Comparison of ENCODE assay signal across 15 cellular contexts in genomic region chr2:36368438-36368837, GRCh38. TPM values are rescaled to one million over a fixed set of nuclear protein-coding genes. Genes with fewer than 3 reads are reported as not detected.
DNase-seq lines count a peak whose midpoint lies in the region; ATAC-seq and TF ChIP-seq lines count a peak whose summit lies in the region.
"Had no signal": no experiment of that assay in that cellular context is flagged by ENCODE, and none has a peak within 500 bp of the region (broad histone marks: within the 10 kb centered on the region; RNA-seq: fewer than 3 reads in every experiment).

No MANE protein-coding gene starts in this region.

- WGBS in esophagus squamous epithelium, 2 donors, result 31 to 35% methylated on average over 6 of the region's 6 CpGs
- no CpG with 5 or more reads among the region's 6 CpGs for WGBS in trophoblast cell (ENCODE audit: extremely low coverage, insufficient coverage, insufficient read length)
- 80 to 83% methylated on average over 6 of the region's 6 CpGs for WGBS in tibial nerve, 2 donors

- no peak overlapping the region for H3K23ac ChIP-seq in trophoblast cell (ENCODE audit: low read length)

- H3K9ac ChIP-seq in trophoblast cell (ENCODE audit: low read length), result no peak overlapping the region

- H3K4me1 ChIP-seq in ACC112 (ENCODE audit: control insufficient read depth, insufficient read depth, low read length, unreplicated experiment) (peaks cover 92% of the 10 kb centered on the region), esophagus squamous epithelium (peaks cover 37 to 98% (median 76%) of the 10 kb centered on the region in 3 donors), trophoblast cell (ENCODE audit: control insufficient read depth in 1 of 2, insufficient read depth in 2 of 2, low read length in 2 of 2) (peaks cover 21 to 31% of the 10 kb centered on the region in 2 experiments), tibial nerve (peaks cover 5 to 88% (median 35%) of the 10 kb centered on the region in 4 donors)

- H4K91ac ChIP-seq in trophoblast cell (ENCODE audit: low read depth, low read length), result no peak overlapping the region

- H3K4me3 ChIP-seq in ACC112 (ENCODE audit: low read depth, low read length) (no peak overlapping the region), esophagus squamous epithelium (peak overlapping the region in 2 of 4 donors; percentile 10 to 21), trophoblast cell (ENCODE audit: low read depth, low read length) (no peak overlapping the region), tibial nerve (no peak overlapping the region)

- H3K27me3 ChIP-seq in ACC112 (ENCODE audit: insufficient read depth, low read length) (no peaks in the 10 kb centered on the region), esophagus squamous epithelium (no peaks in the 10 kb centered on the region), trophoblast cell (ENCODE audit: insufficient read depth, low read length) (no peaks in the 10 kb centered on the region), tibial nerve (no peaks in the 10 kb centered on the region)

- H3K14ac ChIP-seq in trophoblast cell (ENCODE audit: low read length), result peak overlapping the region; percentile 65

- no peak for TF ChIP-seq EP300 in tibial nerve (IDR thresholded peaks at IDR 0.05)

- H2AK5ac ChIP-seq in trophoblast cell (ENCODE audit: low read length), result peak overlapping the region; percentile 71

- TF ChIP-seq CTCF in RWPE1 (conservative IDR thresholded peaks at IDR 0.05; ENCODE audit: low read depth) (no peak), esophagus squamous epithelium (IDR thresholded peaks at IDR 0.05) (no peak), tibial nerve (IDR thresholded peaks at IDR 0.05) (no peak)

- H3K9me3 ChIP-seq in esophagus squamous epithelium, result no peaks in the 10 kb centered on the region
- H3K9me3 ChIP-seq in trophoblast cell (ENCODE audit: insufficient read depth, low read depth, low read length), result no peaks in the 10 kb centered on the region
- no peaks in the 10 kb centered on the region for H3K9me3 ChIP-seq in tibial nerve

- H2AFZ ChIP-seq in ACC112 (ENCODE audit: low read length, unreplicated experiment), result no peak overlapping the region
- H2AFZ ChIP-seq in trophoblast cell (ENCODE audit: insufficient read depth, low read length, poor library complexity), result no peak overlapping the region

- H3K4ac ChIP-seq in trophoblast cell (ENCODE audit: low read depth, low read length), result peak overlapping the region; percentile 82

- intact Hi-C loops in esophagus squamous epithelium (cut with DNase I), result loop anchor here (10.0 kb wide), 1 partner anchor 86 kb away; no protein-coding TSS in a partner anchor

- no peak overlapping the region for H2BK5ac ChIP-seq in trophoblast cell (ENCODE audit: low read depth, low read length, poor library complexity)

- H3K79me2 ChIP-seq in ACC112 (ENCODE audit: control insufficient read depth, insufficient read depth, low read length, unreplicated experiment) (peaks cover 97% of the 10 kb centered on the region), trophoblast cell (ENCODE audit: control insufficient read depth, insufficient read depth, low read length, poor library complexity) (peaks cover 26% of the 10 kb centered on the region)

- no peak for TF ChIP-seq POLR2A in esophagus squamous epithelium (IDR thresholded peaks at IDR 0.05)
- no peak for TF ChIP-seq POLR2A in tibial nerve (IDR thresholded peaks at IDR 0.05)

- H4K12ac ChIP-seq in trophoblast cell (ENCODE audit: low read depth, low read length), result no peak overlapping the region

- H3K18ac ChIP-seq in trophoblast cell (ENCODE audit: low read length), result peak overlapping the region; percentile 48

- H3K27ac ChIP-seq in ACC112 (ENCODE audit: low read depth, low read length) (peak overlapping the region; percentile 94), RWPE1 (peak overlapping the region; percentile 96), esophagus squamous epithelium (peak overlapping the region; percentile 69 to 81 (median 70)), trophoblast cell (ENCODE audit: low read depth, low read length) (peak overlapping the region; percentile 81), tibial nerve (peak overlapping the region in 1 of 4 donors; percentile 3)

- no peak for ATAC-seq in HG03565 (IDR thresholded peaks at IDR 0.05; ENCODE audit: unreplicated experiment)

- H3K79me1 ChIP-seq in trophoblast cell (ENCODE audit: low read length), result peaks cover 25% of the 10 kb centered on the region

- H3K4me2 ChIP-seq in trophoblast cell (ENCODE audit: low read length), result peak overlapping the region; percentile 39

- 0 out of 2 replicates have a peak, but pooled peaks cover 10% of the 10 kb centered on the region for H3K36me3 ChIP-seq in ACC112 (ENCODE audit: insufficient read depth, low read length)
- H3K36me3 ChIP-seq in esophagus squamous epithelium, result no peaks in the 10 kb centered on the region
- peaks cover 0 to 3% of the 10 kb centered on the region in 2 experiments for H3K36me3 ChIP-seq in trophoblast cell (ENCODE audit: control insufficient read depth in 1 of 2, insufficient read depth in 2 of 2, low read length in 2 of 2)
- no peaks in the 10 kb centered on the region for H3K36me3 ChIP-seq in tibial nerve

- peak overlapping the region; percentile 24 for H2BK12ac ChIP-seq in trophoblast cell (ENCODE audit: low read length)

- CTCF ChIA-PET in RWPE1 (lab: Yijun Ruan, JAX), result interaction anchor here (0.7 kb wide), 1 partner anchor 605 kb away, joined by 4 read pairs; no protein-coding TSS in a partner anchor

- H2BK120ac ChIP-seq in trophoblast cell (ENCODE audit: insufficient read depth, low read length, poor library complexity), result peak overlapping the region; percentile 9

- no peak for DNase-seq in RWPE1 (ENCODE audit: low spot score)
- DNase-seq in esophagus squamous epithelium (lab: John Stamatoyannopoulos, UW), result no peak
- no peak for DNase-seq in trophoblast cell
- no peak for DNase-seq in NCI-H1694 treated with DMSO at 0.1 percent for 48 hours (lab: John Stamatoyannopoulos, UW)
- no peak for DNase-seq in tibial nerve (ENCODE audit: low spot score in 2 of 2)
- no peak for DNase-seq in GF-D8 (lab: John Stamatoyannopoulos, UW)
- DNase-seq: activated CD4-positive, CD25-positive, alpha-beta regulatory T cell treated with anti-CD3 and anti-CD28 coated beads, Interleukin-2, amount 50 U/mL, for 72 hours; activated CD8-positive, alpha-beta memory T cell treated with anti-CD3 and anti-CD28 coated beads, Interleukin-2, amount 50 U/mL, for 48 hours; activated naive CD4-positive, alpha-beta T cell treated with anti-CD3 and anti-CD28 coated beads for 36 hours; CD4-positive, alpha-beta memory T cell; NCI-H187 treated with DMSO at 0.1 percent for 48 hours; NCI-H524; stimulated activated CD4-positive, alpha-beta T cell treated with anti-CD3 and anti-CD28 coated beads, Interleukin-15, amount 100 ng/mL, for 24 hours had no signal

- POLR2A ChIA-PET in RWPE1 (lab: Yijun Ruan, JAX; ENCODE audit: low non-redundant PET), result no interaction called here

- peak overlapping the region; percentile 62 for H4K8ac ChIP-seq in trophoblast cell (ENCODE audit: low read depth, low read length)

RNA-seq across cellular contexts. Expression of gene CRIM1, which starts 12.9 kb away (rescaled TPM):
- 100 to 1,000 TPM in 1 of 4 donors, 10 to 100 TPM in 3; 16.4 to 107 (median 29.9) TPM for total RNA-seq in esophagus squamous epithelium
- polyA plus RNA-seq in trophoblast cell (2013), result 49.0 and 54.7 TPM in 2 replicates
- 100 to 1,000 TPM; 179 to 229 (median 188) TPM for total RNA-seq in tibial nerve
